Comparison of ENCODE assay signal across 1 cellular context in the genomic region with DNA sequence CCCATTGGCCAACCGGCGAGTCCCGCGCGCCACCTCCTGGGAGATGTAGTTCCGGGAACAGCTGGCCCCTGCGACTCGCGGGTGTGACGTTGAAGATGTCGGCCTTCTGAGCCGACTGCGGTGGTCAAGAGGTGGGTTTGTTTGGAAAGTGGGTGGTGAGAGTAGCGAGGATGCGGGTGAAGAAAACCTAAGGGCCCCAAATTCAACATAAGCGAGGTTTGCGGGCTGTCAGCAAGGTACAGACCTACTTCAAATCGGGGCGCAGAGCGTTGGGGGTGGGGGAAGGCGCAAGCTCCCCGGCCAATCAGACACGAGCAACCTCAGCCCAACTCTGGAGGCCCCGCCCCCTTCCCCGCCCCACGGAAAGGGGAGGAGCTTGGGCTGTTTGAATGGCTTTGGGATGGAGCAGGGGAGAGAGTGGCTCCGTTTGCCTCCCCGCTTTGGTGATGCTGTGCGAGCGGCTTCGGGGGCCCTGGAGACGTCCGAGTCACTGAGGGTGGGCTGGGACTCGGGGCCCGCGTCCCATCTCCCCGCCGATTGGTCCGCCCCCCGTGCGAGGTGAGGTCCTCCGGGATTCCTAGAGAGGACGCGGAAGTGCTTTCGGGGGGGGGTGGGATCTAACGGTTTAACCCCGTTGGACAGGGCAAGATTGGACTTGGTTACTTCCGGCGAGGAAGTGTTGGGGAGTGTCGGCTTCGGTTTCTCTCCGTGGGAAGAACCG.
TF ChIP-seq lines count a peak whose summit lies in the region.

TSS of gene ZKSCAN5 (plus strand) at position 60 of the 721 bp plus-strand sequence. CDS start 1,383 bp downstream, outside the sequence.

TF ChIP-seq in A549, 52 proteins besides CTCF, POLR2A, EP300 and RAD21 (continued from another document):
- TF ChIP-seq REST (IDR thresholded peaks at IDR 0.05) (0 out of 2 replicates have a peak, but pooled peaks have one; percentile 8), GATA3 (IDR thresholded peaks at IDR 0.05; ENCODE audit: borderline replicate concordance) (no peak), EHF (CRISPR knock-in tag; IDR thresholded peaks at IDR 0.05) (peak; percentile 74; the same call in 1 of the 2 replicates)
